8 cellular contexts compared by ENCODE assay signal in the genomic region with DNA sequence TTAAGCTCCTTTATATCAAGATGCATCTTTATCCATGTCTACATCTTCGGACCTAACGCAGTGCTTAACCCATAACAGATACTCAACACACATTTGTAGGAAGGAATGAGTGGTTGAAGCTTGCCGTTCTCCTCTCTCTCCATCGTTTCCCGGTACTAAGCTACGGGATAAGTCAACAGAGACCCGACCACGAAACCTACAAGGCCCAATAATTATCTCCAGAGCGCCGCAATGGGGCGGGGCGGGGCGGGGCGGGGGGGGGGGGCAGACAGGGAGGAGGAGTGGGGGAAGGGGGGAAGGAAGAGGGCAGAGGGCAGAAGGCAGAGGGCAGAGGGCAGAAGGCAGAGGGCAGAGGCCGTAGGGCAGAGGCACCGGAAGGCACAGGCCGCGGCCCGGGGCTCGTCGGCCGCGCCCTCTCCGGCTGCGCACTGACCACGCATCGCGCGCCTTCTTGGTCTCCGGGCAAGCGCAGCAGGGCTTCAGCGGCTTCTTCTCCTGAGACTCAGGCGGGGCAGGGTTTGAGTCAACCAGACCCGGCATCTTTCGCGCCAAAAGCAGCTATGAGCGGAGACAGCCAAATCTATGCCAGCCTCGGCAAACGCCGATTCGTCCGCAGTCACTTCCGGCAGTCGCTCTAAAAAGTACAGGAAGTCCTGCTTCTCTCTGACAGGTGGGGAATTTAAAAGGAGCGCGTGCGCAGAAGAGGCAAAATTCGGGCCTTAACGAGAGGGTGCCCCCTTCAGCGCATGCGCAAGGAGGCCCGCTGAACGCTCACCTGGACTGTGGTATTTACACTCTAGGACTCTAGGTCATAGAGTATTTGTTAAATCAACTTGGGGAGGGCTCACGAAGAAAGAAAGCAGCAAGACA. TPM values are rescaled to one million over a fixed set of nuclear protein-coding genes. Genes with fewer than 3 reads are reported as not detected.
DNase-seq lines count a peak whose midpoint lies in the region; ATAC-seq and TF ChIP-seq lines count a peak whose summit lies in the region.

A gene with protein sequence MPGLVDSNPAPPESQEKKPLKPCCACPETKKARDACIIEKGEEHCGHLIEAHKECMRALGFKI (minus strand): TSS at position 636 of the 870 bp plus-strand sequence. CDS start 96 bp downstream, at position 540.

- peaks cover 37% of the 10 kb centered on the region for H3K36me3 ChIP-seq in OCI-LY7 (ENCODE audit: insufficient read depth, low read length)

- H3K4me2 ChIP-seq in OCI-LY7 (ENCODE audit: low read length): peak within 1 kb of the TSS; percentile 90

- POLR2A ChIA-PET in OCI-LY7 (lab: Charles Lee): interaction anchor here (0.6 to 1.6 kb wide), 15 partner anchors 9 to 919 kb away, joined by 3 to 8 read pairs (median 3); partner anchors contain the start of genes ARHGAP31 and NDUFB4

- H2AFZ ChIP-seq in OCI-LY7 (ENCODE audit: low read length): peak within 1 kb of the TSS; percentile 91

- peak; percentile 94 for DNase-seq in D341Med (ENCODE audit: low spot score)
- peak; percentile 92 for DNase-seq in HuH-7.5 (ENCODE audit: low spot score)
- DNase-seq in OCI-LY7 (ENCODE audit: low spot score): peak; percentile 98
- peak; percentile 94 for DNase-seq in activated T-cell treated with anti-CD3 and anti-CD28 coated beads for 1 hour (ENCODE audit: low read depth)
- peak; percentile 91 for DNase-seq in epidermal melanocyte (ENCODE audit: insufficient read length, low spot score)
- peak; percentile 92 for DNase-seq in middle frontal gyrus (ENCODE audit: extremely low spot score, low spot score)
- DNase-seq in stimulated activated CD8-positive, alpha-beta memory T cell treated with anti-CD3 and anti-CD28 coated beads, Interleukin-2, amount 100 ng/mL, for 48 hours (ENCODE audit: low read depth in 2 of 2): peak; percentile 85 to 90

- H3K9me3 ChIP-seq in OCI-LY7 (ENCODE audit: low read length): no peaks in the 10 kb centered on the region

- peaks cover 21% of the 10 kb centered on the region for H3K79me2 ChIP-seq in OCI-LY7 (ENCODE audit: insufficient read depth, low read depth, low read length)

- H3K4me1 ChIP-seq in OCI-LY7 (ENCODE audit: insufficient read depth, low read length, poor library complexity, severe bottlenecking): peaks cover 27% of the 10 kb centered on the region

- BruUV-seq in OCI-LY7 (replicated peaks; lab: Mats Ljungman, UMichigan): no TSS peak

- peak; percentile 86 for ATAC-seq in GM21526 (IDR thresholded peaks at IDR 0.05; ENCODE audit: low FRiP score, unreplicated experiment)

- CTCF ChIA-PET in OCI-LY7 (lab: Charles Lee; ENCODE audit: unreplicated experiment): interaction anchor here (0.5 to 1.9 kb wide), 3 partner anchors 18 to 1006 kb away, joined by 3 to 4 read pairs (median 3); no protein-coding TSS in a partner anchor

- no peak for TF ChIP-seq CTCF in OCI-LY7 (conservative IDR thresholded peaks at IDR 0.05; ENCODE audit: low read length)

- intact Hi-C loops in OCI-LY7 (cut with micrococcal nuclease; ENCODE audit: unreplicated experiment): loop anchor here (1.0 to 10.0 kb wide), 3 partner anchors 179 to 670 kb away; partner anchors contain the start of genes B4GALT4, LRRC58 and TIMMDC1

- peaks cover 15% of the 10 kb centered on the region; the same call in 1 of the 2 replicates for H4K20me1 ChIP-seq in OCI-LY7 (ENCODE audit: insufficient read depth, low read length)

- H3K27ac ChIP-seq in OCI-LY7 (ENCODE audit: low read depth, low read length, poor library complexity, severe bottlenecking): peak within 1 kb of the TSS; percentile 77

- peak within 1 kb of the TSS; percentile 87 for H3K4me3 ChIP-seq in OCI-LY7 (ENCODE audit: low read depth, low read length, poor library complexity, severe bottlenecking)

- no peaks in the 10 kb centered on the region for H3K9me2 ChIP-seq in OCI-LY7 (ENCODE audit: insufficient read depth, low read length)

RNA-seq across cellular contexts. Expression of the gene that starts here (rescaled TPM):
- 77.3 and 109 TPM in 2 replicates for total RNA-seq in OCI-LY7 (2014; rRNA removed; shearing (Covaris generic))
- total RNA-seq in OCI-LY7 (2022): 78.5 and 80.0 TPM in 2 replicates

Comparison
In these comparisons a context has a peak if more than half of its experiments do, and no peak if none do; other contexts are left out.
1. Peak in every context shown above with its lines: DNase-seq, ATAC-seq, H3K4me3 ChIP-seq and H3K27ac ChIP-seq.